7 cellular contexts compared by ENCODE assay signal in genomic region chr12:31072962-31073361, GRCh38. TPM values are rescaled to one million over a fixed set of nuclear protein-coding genes. Genes with fewer than 3 reads are reported as not detected.
DNase-seq lines count a peak whose midpoint lies in the region; ATAC-seq and TF ChIP-seq lines count a peak whose summit lies in the region.
"Not testable (repeated sequence)": the region's sequence is repeated elsewhere in the genome, so short reads cannot be mapped to it uniquely, and the experiment has no call there.

No MANE protein-coding gene starts in this region.

- TF ChIP-seq CTCF in NB4 (IDR thresholded peaks at IDR 0.05; ENCODE audit: low read depth, low read length); SK-N-SH (IDR thresholded peaks at IDR 0.05); epithelial cell of proximal tubule (conservative IDR thresholded peaks at IDR 0.05; ENCODE audit: low read depth, low read length); right lobe of liver (IDR thresholded peaks at IDR 0.05); prostate gland (IDR thresholded peaks at IDR 0.05): not testable (repeated sequence)

- intact Hi-C loops in right lobe of liver (cut with DNase I); prostate gland (cut with DNase I): not testable (repeated sequence)

- H3K4me1 Mint-ChIP-seq in activated naive CD8-positive, alpha-beta T cell treated with anti-CD3 and anti-CD28 coated beads, Interleukin-2, amount 10 ng/mL, durations not matched to agents 7 days and 5 days: peaks cover 27% of the 10 kb centered on the region

- not testable (repeated sequence) for DNase-seq in NB4 (ENCODE audit: low read depth); SK-N-SH; activated naive CD8-positive, alpha-beta T cell treated with anti-CD3 and anti-CD28 coated beads, Interleukin-2, amount 10 ng/mL, durations not matched to agents 7 days and 5 days; epithelial cell of proximal tubule (ENCODE audit: low read depth); right lobe of liver; prostate gland (ENCODE audit: low spot score)

- TF ChIP-seq EP300 in SK-N-SH (IDR thresholded peaks at IDR 0.05; ENCODE audit: borderline replicate concordance in 1 of 2, low read depth in 1 of 2, low read length in 1 of 2): not testable (repeated sequence)

- not testable (repeated sequence) for H3K27me3 ChIP-seq in SK-N-SH (ENCODE audit: insufficient read depth); right lobe of liver; prostate gland (replicated peaks; ENCODE audit: insufficient read depth)

- H3K4me2 ChIP-seq in SK-N-SH: peak overlapping the region; percentile 90

- POLR2A ChIA-PET in SK-N-SH (lab: Yijun Ruan, JAX): not testable (repeated sequence)
- POLR2A ChIA-PET in activated naive CD8-positive, alpha-beta T cell treated with anti-CD3 and anti-CD28 coated beads, Interleukin-2, amount 10 ng/mL, durations not matched to agents 7 days and 5 days (lab: Charles Lee): interaction anchor here (1.3 kb wide), 1 partner anchor 253 kb away, joined by 3 read pairs; the partner anchor contains the start of gene SINHCAF

- peak overlapping the region; percentile 91; the same call in 1 of the 2 replicates for H2AFZ ChIP-seq in SK-N-SH (ENCODE audit: low read depth)

- not testable (repeated sequence) for TF ChIP-seq RAD21 in SK-N-SH (IDR thresholded peaks at IDR 0.05; ENCODE audit: low read length)

- not testable (repeated sequence) for H3K9me2 ChIP-seq in SK-N-SH

- not testable (repeated sequence) for H3K36me3 Mint-ChIP-seq in activated naive CD8-positive, alpha-beta T cell treated with anti-CD3 and anti-CD28 coated beads, Interleukin-2, amount 10 ng/mL, durations not matched to agents 7 days and 5 days

- H3K79me2 ChIP-seq in SK-N-SH (ENCODE audit: insufficient read depth): peaks cover 24% of the 10 kb centered on the region

- H3K9me3 Mint-ChIP-seq in activated naive CD8-positive, alpha-beta T cell treated with anti-CD3 and anti-CD28 coated beads, Interleukin-2, amount 10 ng/mL, durations not matched to agents 7 days and 5 days: not testable (repeated sequence)

- H3F3A ChIP-seq in SK-N-SH (replicated peaks; ENCODE audit: insufficient read depth): not testable (repeated sequence)

- peak overlapping the region; percentile 91 for H3K4me3 ChIP-seq in NB4 (ENCODE audit: low read depth, low read length)
- H3K4me3 ChIP-seq in SK-N-SH (ENCODE audit: low read depth in 2 of 2, low read length in 1 of 2): peak overlapping the region; percentile 68 to 78; a peak in 3 of 4 replicates
- peak overlapping the region; percentile 83 for H3K4me3 ChIP-seq in epithelial cell of proximal tubule (ENCODE audit: low read depth, low read length)
- H3K4me3 ChIP-seq in right lobe of liver: peak overlapping the region; percentile 63 to 85 (median 67)
- H3K4me3 ChIP-seq in prostate gland: peak overlapping the region; percentile 51 to 67

- H4K20me1 ChIP-seq in SK-N-SH (ENCODE audit: insufficient read depth): not testable (repeated sequence)

- not testable (repeated sequence) for H3K27ac ChIP-seq in SK-N-SH (ENCODE audit: low read depth in 2 of 2, low read length in 1 of 2); right lobe of liver; prostate gland

- not testable (repeated sequence) for H3K9me3 ChIP-seq in ES-I3 (ENCODE audit: control insufficient read depth, insufficient read depth, low read length); SK-N-SH; right lobe of liver; prostate gland

- not testable (repeated sequence) for TF ChIP-seq POLR2A in NB4 (IDR thresholded peaks at IDR 0.05; ENCODE audit: extremely low read depth, insufficient read length); right lobe of liver (IDR thresholded peaks at IDR 0.05); prostate gland (IDR thresholded peaks at IDR 0.05)

- not testable (repeated sequence) for H3K4me1 ChIP-seq in ES-I3 (ENCODE audit: insufficient read depth, low read length); SK-N-SH (ENCODE audit: control insufficient read depth in 1 of 2, insufficient read depth in 2 of 2, low read depth in 1 of 2, low read length in 1 of 2); right lobe of liver; prostate gland (replicated peaks)

- H3K27ac Mint-ChIP-seq in activated naive CD8-positive, alpha-beta T cell treated with anti-CD3 and anti-CD28 coated beads, Interleukin-2, amount 10 ng/mL, durations not matched to agents 7 days and 5 days: peak overlapping the region; percentile 95

- WGBS in SK-N-SH (ENCODE audit: low lambda C conversion rate): 66% methylated on average over 5 of the region's 6 CpGs
- WGBS in right lobe of liver (ENCODE audit: insufficient coverage, low coverage, low lambda C conversion rate, missing lambda C conversion rate): 68% methylated on average over 5 of the region's 6 CpGs
- 32% methylated on average over 5 of the region's 6 CpGs for WGBS in prostate gland

- not testable (repeated sequence) for ATAC-seq in activated naive CD8-positive, alpha-beta T cell treated with anti-CD3 and anti-CD28 coated beads, Interleukin-2, amount 10 ng/mL, durations not matched to agents 7 days and 5 days (ENCODE audit: low read depth); right lobe of liver

- peak overlapping the region; percentile 99 for H3K4me3 Mint-ChIP-seq in activated naive CD8-positive, alpha-beta T cell treated with anti-CD3 and anti-CD28 coated beads, Interleukin-2, amount 10 ng/mL, durations not matched to agents 7 days and 5 days

- H3K36me3 ChIP-seq in ES-I3 (ENCODE audit: insufficient read depth, low read length); SK-N-SH (replicated peaks in 1 of 2; ENCODE audit: control insufficient read depth in 1 of 2, insufficient read depth in 2 of 2, low read length in 1 of 2); right lobe of liver; prostate gland: not testable (repeated sequence)

- not testable (repeated sequence) for H3K27me3 Mint-ChIP-seq in activated naive CD8-positive, alpha-beta T cell treated with anti-CD3 and anti-CD28 coated beads, Interleukin-2, amount 10 ng/mL, durations not matched to agents 7 days and 5 days

- peak overlapping the region; percentile 87; the same call in 1 of the 2 replicates for H3K9ac ChIP-seq in ES-I3 (ENCODE audit: low read depth, low read length)
- peak overlapping the region; percentile 80; the same call in 1 of the 2 replicates for H3K9ac ChIP-seq in SK-N-SH

- CTCF ChIA-PET in SK-N-SH (lab: Yijun Ruan, JAX): interaction anchor here (1.6 kb wide), 1 partner anchor 225 kb away, joined by 3 read pairs; no protein-coding TSS in a partner anchor

RNA-seq across cellular contexts. Expression of gene DDX11, which starts 0.7 kb away (rescaled TPM):
- 33.4 and 38.3 TPM in 2 replicates for polyA plus RNA-seq in SK-N-SH (2012; rRNA removed)
- polyA plus RNA-seq in SK-N-SH (2012; cell fraction: cytosol; rRNA removed): 7.8 and 12.2 TPM in 2 replicates
- 221 and 235 TPM in 2 replicates for polyA plus RNA-seq in SK-N-SH (2012; cell fraction: nucleus; rRNA removed)
- total RNA-seq in activated naive CD8-positive, alpha-beta T cell treated with anti-CD3 and anti-CD28 coated beads, Interleukin-2, amount 10 ng/mL, durations not matched to agents 7 days and 5 days: 100 to 1,000 TPM; 196 TPM
- total RNA-seq in epithelial cell of proximal tubule (51.6 and 60.9 TPM in 2 replicates), right lobe of liver (10 to 100 TPM in 4 of 6 experiments, 1 to 10 TPM in 2; 5.0 to 19.2 (median 13.5) TPM), prostate gland (10 to 100 TPM; 24.2 to 49.0 TPM)
